8 cellular contexts compared by ENCODE assay signal in the genomic region with DNA sequence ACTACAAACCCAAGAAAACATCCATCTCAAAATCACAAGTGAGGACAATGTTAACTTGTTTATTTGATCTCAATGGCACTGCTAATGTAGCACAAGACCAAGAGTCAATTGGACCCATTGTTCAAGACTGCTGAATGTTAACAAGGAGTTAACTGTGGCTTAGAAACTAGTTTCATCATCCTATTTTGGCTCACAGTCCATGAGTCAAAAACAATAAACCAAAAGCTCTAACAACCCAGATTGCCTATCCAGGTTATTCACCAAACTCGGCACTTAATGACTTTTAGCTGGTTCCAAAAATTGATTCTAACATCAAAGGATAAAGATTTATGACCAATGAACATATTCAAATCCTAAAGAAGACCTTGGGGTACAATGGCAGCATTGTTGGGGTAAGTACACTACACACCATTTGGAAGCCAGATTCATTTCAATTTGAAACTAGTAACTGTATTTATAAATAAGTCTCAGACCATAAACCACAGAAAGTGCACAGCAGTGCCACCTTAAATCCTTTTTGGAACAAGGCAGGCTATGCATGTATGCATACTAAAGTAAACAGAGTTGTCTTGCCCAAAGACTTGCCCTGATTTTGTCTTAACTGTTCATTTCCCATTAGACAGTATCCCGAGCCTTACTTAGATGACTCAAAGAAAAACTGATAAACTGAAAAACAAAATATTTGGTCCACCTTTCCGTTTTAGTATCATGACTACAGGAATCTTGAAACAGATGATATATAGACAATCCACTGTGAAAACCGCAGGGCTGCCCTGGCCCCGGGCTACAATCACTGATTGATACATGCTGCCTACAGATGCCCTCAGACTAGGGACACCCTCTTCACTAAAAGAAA.
DNase-seq lines count a peak whose midpoint lies in the region; ATAC-seq and TF ChIP-seq lines count a peak whose summit lies in the region.

No MANE protein-coding gene starts in this region.

- H4K8ac ChIP-seq in mesendoderm (ENCODE audit: low read depth, low read length): no peak overlapping the region

- peaks cover 6% of the 10 kb centered on the region for H3K79me1 ChIP-seq in mesendoderm (ENCODE audit: low read length)

- peaks cover 5% of the 10 kb centered on the region for H3K79me2 ChIP-seq in mesendoderm (ENCODE audit: control insufficient read depth, insufficient read depth, low read length)

- no peak overlapping the region for H2BK15ac ChIP-seq in mesendoderm (replicated peaks; ENCODE audit: low read depth)

- DNase-seq in adipocyte (ENCODE audit: low read depth) (peak; percentile 62), mesendoderm (peak; percentile 11), GM10248 (ENCODE audit: extremely low spot score) (no peak), NCI-H2029 treated with DMSO at 0.1 percent for 48 hours (lab: John Stamatoyannopoulos, UW) (no peak), GOT3 (lab: John Stamatoyannopoulos, UW) (no peak)

- peaks cover 21% of the 10 kb centered on the region for H3K4me1 ChIP-seq in adipocyte (ENCODE audit: control insufficient read depth, insufficient read depth, low read length)
- H3K4me1 ChIP-seq in mesendoderm (ENCODE audit: control insufficient read depth, low read depth, low read length): no peaks in the 10 kb centered on the region

- H3K4me3 ChIP-seq in adipocyte (ENCODE audit: low read length) (peak overlapping the region; percentile 35), mesendoderm (ENCODE audit: low read length) (no peak overlapping the region)

- no peak overlapping the region for H3K23ac ChIP-seq in mesendoderm (ENCODE audit: low read length)

- H3K27me3 ChIP-seq in adipocyte (replicated peaks; ENCODE audit: control insufficient read depth, insufficient read depth, low read length) (no peaks in the 10 kb centered on the region), mesendoderm (ENCODE audit: insufficient read depth, low read length, poor library complexity) (no peaks in the 10 kb centered on the region)

- POLR2A ChIA-PET in GM10248 (lab: Yijun Ruan, JAX): no interaction called here

- H3K27ac ChIP-seq in 22Rv1 (peak overlapping the region; percentile 17), mesendoderm (ENCODE audit: low read depth, low read length) (no peak overlapping the region)

- H3K56ac ChIP-seq in mesendoderm (ENCODE audit: low read length): no peak overlapping the region

- no peak overlapping the region for H4K5ac ChIP-seq in mesendoderm (ENCODE audit: low read length)

- H3K36me3 ChIP-seq in adipocyte (ENCODE audit: control insufficient read depth, insufficient read depth, low read length, severe bottlenecking): no peaks in the 10 kb centered on the region
- H3K36me3 ChIP-seq in mesendoderm (ENCODE audit: control insufficient read depth, insufficient read depth, low read length): no peaks in the 10 kb centered on the region

- peak overlapping the region; percentile 33 for H3K9ac ChIP-seq in adipocyte (ENCODE audit: low read length)
- no peak overlapping the region for H3K9ac ChIP-seq in mesendoderm (ENCODE audit: low read length)

- H3K18ac ChIP-seq in mesendoderm (ENCODE audit: low read length): no peak overlapping the region

- H2BK120ac ChIP-seq in mesendoderm (ENCODE audit: low read depth, low read length): no peak overlapping the region

- no peak overlapping the region for H2AK5ac ChIP-seq in mesendoderm (ENCODE audit: low read length)

- H3K9me3 ChIP-seq in adipocyte (ENCODE audit: control insufficient read depth, low read length): no peaks in the 10 kb centered on the region

- TF ChIP-seq CTCF in 22Rv1 (IDR thresholded peaks at IDR 0.05) (no peak), GM10248 (IDR thresholded peaks at IDR 0.05; ENCODE audit: control extremely low read depth, extremely low read depth, low read depth, missing control alignments) (no peak)

- WGBS in mesendoderm (ENCODE audit: extremely low coverage, insufficient coverage, low lambda C conversion rate): no CpG with 5 or more reads among the region's 5 CpGs

- no peak overlapping the region for H2BK5ac ChIP-seq in mesendoderm (ENCODE audit: low read length)

- no peak overlapping the region for H3K4ac ChIP-seq in mesendoderm (ENCODE audit: low read depth, low read length)

- CTCF ChIA-PET in GM10248 (lab: Yijun Ruan, JAX): no interaction called here

- peak; percentile 73 for ATAC-seq in GM19023 (IDR thresholded peaks at IDR 0.05; ENCODE audit: unreplicated experiment)
- ATAC-seq in HG03108 (IDR thresholded peaks at IDR 0.05; ENCODE audit: unreplicated experiment): peak; percentile 65

- H3K4me2 ChIP-seq in mesendoderm (ENCODE audit: low read length): no peak overlapping the region

Comparison
In these comparisons a context has a peak if more than half of its experiments do, and no peak if none do; other contexts are left out.
1. DNase-seq: peak in adipocyte (single experiment) and mesendoderm (single experiment); none in GM10248 (single experiment), NCI-H2029 treated with DMSO at 0.1 percent for 48 hours (single experiment) and GOT3 (single experiment).